Comparison of ENCODE assay signal across 10 cellular contexts in genomic region chr9:3385871-3386270, GRCh38.
A peak's percentile ranks its signal among the peaks of the same experiment; 100 is the strongest.
DNase-seq lines count a peak whose midpoint lies in the region; ATAC-seq and TF ChIP-seq lines count a peak whose summit lies in the region.
"Had no signal": no experiment of that assay in that cellular context is flagged by ENCODE, and none has a peak within 500 bp of the region (broad histone marks: within the 10 kb centered on the region; RNA-seq: fewer than 3 reads in every experiment).

No MANE protein-coding gene starts in this region.

- H3K4me1 Mint-ChIP-seq in activated B cell treated with CpG ODN at 0.5 μM for 24 hours, result peaks cover 12% of the 10 kb centered on the region
- peaks cover 10 to 11% of the 10 kb centered on the region in 2 donors for H3K4me1 Mint-ChIP-seq in stimulated activated naive B cell treated with anti-CD40 and anti-IgM and Interleukin-4, amounts not matched to agents 10 μg/mL and 1 μg/mL and 100 μg/mL, for 72 hours
- H3K4me1 Mint-ChIP-seq: endodermal cell had no signal

- no peaks in the 10 kb centered on the region for H3K27me3 Mint-ChIP-seq in activated B cell treated with CpG ODN at 0.5 μM for 24 hours
- H3K27me3 Mint-ChIP-seq in stimulated activated naive B cell treated with anti-CD40 and anti-IgM and Interleukin-4, amounts not matched to agents 10 μg/mL and 1 μg/mL and 100 μg/mL, for 72 hours, result no peaks in the 10 kb centered on the region

- intact Hi-C loops in activated B cell treated with CpG ODN at 0.5 μM for 24 hours (cut with micrococcal nuclease) (no loop called here), posterior vena cava (cut with DNase I) (no loop called here)

- peak; percentile 8 for DNase-seq in activated CD8-positive, alpha-beta memory T cell treated with anti-CD3 and anti-CD28 coated beads, Interleukin-2, amount 50 U/mL, for 24 hours (ENCODE audit: extremely low read depth)
- no peak for DNase-seq in activated CD8-positive, alpha-beta memory T cell treated with anti-CD3 and anti-CD28 coated beads, Interleukin-2, amount 50 U/mL, for 4 hours
- DNase-seq in activated B cell treated with CpG ODN at 0.5 μM for 24 hours, result no peak
- DNase-seq in stimulated activated naive B cell treated with anti-CD40 and anti-IgM and Interleukin-4, amounts not matched to agents 10 μg/mL and 1 μg/mL and 100 μg/mL, for 72 hours, result peak; percentile 31
- no peak for DNase-seq in posterior vena cava (ENCODE audit: low spot score)
- DNase-seq in NCI-H2107 treated with DMSO at 0.1 percent for 48 hours (lab: John Stamatoyannopoulos, UW; ENCODE audit: unreplicated experiment), result no peak
- DNase-seq in HCEC 1CT, result no peak
- DNase-seq: ACHN, endodermal cell had no signal

- TF ChIP-seq CTCF in activated B cell treated with CpG ODN at 0.5 μM for 24 hours (IDR thresholded peaks at IDR 0.05), result no peak

- POLR2A ChIA-PET in activated B cell treated with CpG ODN at 0.5 μM for 24 hours (lab: Charles Lee), result interaction anchor here (1.0 kb wide), 1 partner anchor 140 kb away, joined by 4 read pairs; the partner anchor contains the start of gene RFX3

- CTCF ChIA-PET in activated B cell treated with CpG ODN at 0.5 μM for 24 hours (lab: Charles Lee), result interaction anchor here (0.7 kb wide), 1 partner anchor 114 kb away, joined by 3 read pairs; no protein-coding TSS in a partner anchor

- ATAC-seq in HG02938 (IDR thresholded peaks at IDR 0.05; ENCODE audit: unreplicated experiment), result peak; percentile 97
- ATAC-seq in activated B cell treated with CpG ODN at 0.5 μM for 24 hours (ENCODE audit: low read depth), result peak; percentile 69
- ATAC-seq in stimulated activated naive B cell treated with anti-CD40 and anti-IgM and Interleukin-4, amounts not matched to agents 10 μg/mL and 1 μg/mL and 100 μg/mL, for 72 hours (replicated peaks), result peak; percentile 100

- peaks cover 53% of the 10 kb centered on the region for H3K36me3 Mint-ChIP-seq in activated B cell treated with CpG ODN at 0.5 μM for 24 hours (ENCODE audit: low read depth)
- H3K36me3 Mint-ChIP-seq in stimulated activated naive B cell treated with anti-CD40 and anti-IgM and Interleukin-4, amounts not matched to agents 10 μg/mL and 1 μg/mL and 100 μg/mL, for 72 hours, result peaks cover 32 to 43% of the 10 kb centered on the region in 2 donors

- peaks cover 10% of the 10 kb centered on the region for H3K9me3 Mint-ChIP-seq in activated B cell treated with CpG ODN at 0.5 μM for 24 hours
- H3K9me3 Mint-ChIP-seq in stimulated activated naive B cell treated with anti-CD40 and anti-IgM and Interleukin-4, amounts not matched to agents 10 μg/mL and 1 μg/mL and 100 μg/mL, for 72 hours, result peaks cover 8 to 11% of the 10 kb centered on the region in 2 donors

- H3K4me3 Mint-ChIP-seq in activated B cell treated with CpG ODN at 0.5 μM for 24 hours, result peak overlapping the region; percentile 19
- H3K4me3 Mint-ChIP-seq in stimulated activated naive B cell treated with anti-CD40 and anti-IgM and Interleukin-4, amounts not matched to agents 10 μg/mL and 1 μg/mL and 100 μg/mL, for 72 hours, result peak overlapping the region; percentile 11 to 36
- H3K4me3 Mint-ChIP-seq: endodermal cell had no signal

- H3K27ac Mint-ChIP-seq in activated B cell treated with CpG ODN at 0.5 μM for 24 hours, result no peak overlapping the region
- peak overlapping the region; percentile 3 for H3K27ac Mint-ChIP-seq in stimulated activated naive B cell treated with anti-CD40 and anti-IgM and Interleukin-4, amounts not matched to agents 10 μg/mL and 1 μg/mL and 100 μg/mL, for 72 hours
- H3K27ac Mint-ChIP-seq: endodermal cell had no signal

Comparison
In these comparisons a context has a peak if more than half of its experiments do, and no peak if none do; other contexts are left out.
1. DNase-seq: peak in activated CD8-positive, alpha-beta memory T cell treated with anti-CD3 and anti-CD28 coated beads, Interleukin-2, amount 50 U/mL, for 24 hours (single experiment) and stimulated activated naive B cell treated with anti-CD40 and anti-IgM and Interleukin-4, amounts not matched to agents 10 μg/mL and 1 μg/mL and 100 μg/mL, for 72 hours (single experiment); none in activated CD8-positive, alpha-beta memory T cell treated with anti-CD3 and anti-CD28 coated beads, Interleukin-2, amount 50 U/mL, for 4 hours (single experiment), activated B cell treated with CpG ODN at 0.5 μM for 24 hours (single experiment), posterior vena cava (single experiment), NCI-H2107 treated with DMSO at 0.1 percent for 48 hours (single experiment) and HCEC 1CT (single experiment).
2. Peak in every context shown above with its lines, with median percentiles within 50 percentile points of each other: ATAC-seq.